21 cellular contexts compared by ENCODE assay signal in the genomic region with DNA sequence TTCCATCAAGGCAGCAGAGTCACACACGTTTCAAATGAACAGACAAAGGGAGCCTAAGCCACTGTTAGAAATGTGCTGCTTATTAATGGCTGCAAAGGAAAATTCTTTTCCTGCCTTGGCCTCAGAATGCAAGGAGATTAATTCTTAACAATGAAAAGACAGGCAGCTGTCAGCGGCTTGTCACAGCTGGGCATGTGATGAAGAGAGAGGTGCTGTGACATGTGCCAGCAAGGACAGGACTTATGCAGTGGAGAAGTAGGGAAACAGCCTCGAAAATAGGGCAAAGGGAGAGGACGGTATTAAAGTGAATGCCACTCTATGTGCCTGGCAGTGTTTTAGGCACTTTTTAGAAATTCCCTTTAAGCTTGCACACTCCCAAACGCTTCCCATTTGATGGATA.
DNase-seq lines count a peak whose midpoint lies in the region; ATAC-seq, FAIRE-seq and TF ChIP-seq lines count a peak whose summit lies in the region.
"Had no signal": no experiment of that assay in that cellular context is flagged by ENCODE, and none has a peak within 500 bp of the region (broad histone marks: within the 10 kb centered on the region; RNA-seq: fewer than 3 reads in every experiment).

No MANE protein-coding gene starts in this region.

- intact Hi-C loops in Right ventricle myocardium inferior (cut with DNase I) (loop anchor here (5.0 kb wide), 1 partner anchor 65 kb away; no protein-coding TSS in a partner anchor), heart right ventricle (cut with DNase I) (no loop called here), A673 (cut with micrococcal nuclease; ENCODE audit: unreplicated experiment) (no loop called here)

- H3K27me3 Mint-ChIP-seq in type B pancreatic cell = peaks cover 26% of the 10 kb centered on the region

- ATAC-seq in Right ventricle myocardium inferior = peak; percentile 53
- ATAC-seq in heart right ventricle = no peak
- ATAC-seq: CD8-positive, alpha-beta T cell had no signal

- CTCF ChIA-PET in A673 (lab: Charles Lee) = no interaction called here

- POLR2A ChIA-PET in A673 (lab: Charles Lee; ENCODE audit: low non-redundant PET) = no interaction called here

- no peak for DNase-seq in Right ventricle myocardium inferior (ENCODE audit: missing footprints)
- no peak for DNase-seq in heart right ventricle
- DNase-seq in A673 (ENCODE audit: low spot score) = peak; percentile 21
- DNase-seq in HTR-8/SVneo (ENCODE audit: insufficient read length, low spot score) = no peak
- DNase-seq in type B pancreatic cell (ENCODE audit: extremely low spot score, unreplicated experiment) = no peak
- no peak for DNase-seq in 8988T
- no peak for DNase-seq in MG63
- DNase-seq: Caco-2; CD4-positive, CD25-positive, alpha-beta regulatory T cell; CD8-positive, alpha-beta T cell; DMS153; DND-41; GM23248; H9; HFFc6 had no signal

- BruUV-seq in A673 (replicated peaks; lab: Mats Ljungman, UMichigan) = no TSS peak

- 58 to 62% methylated on average over 5 of the region's 5 CpGs for WGBS in heart right ventricle, 2 donors

- no peak overlapping the region for H3K4me3 Mint-ChIP-seq in type B pancreatic cell
- H3K4me3 Mint-ChIP-seq: B cell; CD4-positive, CD25-positive, alpha-beta regulatory T cell; CD8-positive, alpha-beta T cell; H9; HFFc6 had no signal

- H3K9me3 Mint-ChIP-seq in type B pancreatic cell = no peaks in the 10 kb centered on the region
- H3K9me3 Mint-ChIP-seq: CD8-positive, alpha-beta T cell; H9 had no signal

- H3K27ac Mint-ChIP-seq in type B pancreatic cell = peak overlapping the region; percentile 6
- H3K27ac Mint-ChIP-seq: B cell; CD4-positive, CD25-positive, alpha-beta regulatory T cell; CD8-positive, alpha-beta T cell; H9; HFFc6 had no signal

- H3K27ac ChIP-seq in heart right ventricle = no peak overlapping the region
- no peak overlapping the region for H3K27ac ChIP-seq in A673 (ENCODE audit: low read depth, low read length, poor library complexity, severe bottlenecking)
- H3K27ac ChIP-seq: BLaER1, C4-2B, GM23248 had no signal

- no peak for TF ChIP-seq CTCF in heart right ventricle (IDR thresholded peaks at IDR 0.05)
- no peak for TF ChIP-seq CTCF in A673 (conservative IDR thresholded peaks at IDR 0.05; ENCODE audit: low read depth, low read length)
- TF ChIP-seq CTCF in type B pancreatic cell (conservative IDR thresholded peaks at IDR 0.05) = no peak

- H3K4me1 ChIP-seq in heart right ventricle (peaks cover 0 to 32% (median 12%) of the 10 kb centered on the region in 9 donors), A673 (ENCODE audit: insufficient read depth, low read length, poor library complexity, severe bottlenecking) (peaks cover 6% of the 10 kb centered on the region)
- H3K4me1 ChIP-seq: BLaER1 had no signal

- H3K4me3 ChIP-seq in heart right ventricle = no peak overlapping the region
- H3K4me3 ChIP-seq in A673 (ENCODE audit: low read depth, low read length, poor library complexity, severe bottlenecking) = no peak overlapping the region
- H3K4me3 ChIP-seq in MG63 = no peak overlapping the region
- H3K4me3 ChIP-seq: BLaER1, GM23248 had no signal

- peaks cover 0 to 7% (median 0%) of the 10 kb centered on the region in 7 donors for H3K27me3 ChIP-seq in heart right ventricle
- no peaks in the 10 kb centered on the region for H3K27me3 ChIP-seq in A673 (replicated peaks; ENCODE audit: insufficient read depth, low read depth, low read length, poor library complexity)
- H3K27me3 ChIP-seq in MG63 = no peaks in the 10 kb centered on the region
- H3K27me3 ChIP-seq: BLaER1 had no signal

- H3K36me3 Mint-ChIP-seq in type B pancreatic cell = no peaks in the 10 kb centered on the region
- H3K36me3 Mint-ChIP-seq: CD4-positive, CD25-positive, alpha-beta regulatory T cell; CD8-positive, alpha-beta T cell had no signal

- FAIRE-seq in HTR-8/SVneo (lab: Jason Lieb, UNC) = peak; percentile 4
- FAIRE-seq: G401.6, GM12892, GM19239 had no signal

- H3K36me3 ChIP-seq in heart right ventricle (no peaks in the 10 kb centered on the region), A673 (ENCODE audit: insufficient read depth, low read length, poor library complexity, severe bottlenecking) (no peaks in the 10 kb centered on the region), MG63 (no peaks in the 10 kb centered on the region)
- H3K36me3 ChIP-seq: BLaER1 had no signal

- no peaks in the 10 kb centered on the region for H3K9me3 ChIP-seq in heart right ventricle
- H3K9me3 ChIP-seq in A673 (ENCODE audit: low read depth, low read length, poor library complexity, severe bottlenecking) = no peaks in the 10 kb centered on the region
- no peaks in the 10 kb centered on the region for H3K9me3 ChIP-seq in MG63
- H3K9me3 ChIP-seq: BLaER1, Caco-2 had no signal

- H3K4me1 Mint-ChIP-seq in type B pancreatic cell (ENCODE audit: unreplicated experiment) = peaks cover 36% of the 10 kb centered on the region
- H3K4me1 Mint-ChIP-seq: B cell; CD4-positive, CD25-positive, alpha-beta regulatory T cell had no signal
